In the genomic region with DNA sequence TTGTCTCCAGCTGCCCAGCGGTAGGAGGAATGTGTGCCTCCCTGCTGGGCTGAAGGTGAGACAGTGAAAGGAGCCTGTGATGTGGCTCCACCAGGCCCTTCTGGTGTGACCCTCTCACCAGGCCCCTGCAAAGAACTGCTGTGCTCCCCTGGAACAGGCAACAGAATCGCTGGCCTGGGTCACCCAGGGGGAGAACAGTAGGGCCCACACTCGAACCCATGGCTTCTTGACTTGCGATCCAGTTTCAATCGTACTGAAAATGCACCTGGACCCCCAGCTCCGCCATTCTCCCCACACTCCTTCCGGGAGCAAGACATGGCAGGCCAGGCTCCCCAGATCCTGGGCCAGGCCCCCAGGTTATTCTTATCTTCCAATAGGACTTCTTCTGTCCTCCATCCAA, we compare ENCODE assay signal across 20 cellular contexts. TPM values are rescaled to one million over a fixed set of nuclear protein-coding genes. Genes with fewer than 3 reads are reported as not detected.
DNase-seq lines count a peak whose midpoint lies in the region; ATAC-seq and TF ChIP-seq lines count a peak whose summit lies in the region.
"Had no signal": no experiment of that assay in that cellular context is flagged by ENCODE, and none has a peak within 500 bp of the region (broad histone marks: within the 10 kb centered on the region; RNA-seq: fewer than 3 reads in every experiment).

No MANE protein-coding gene starts in this region.

- H3K36me3 Mint-ChIP-seq in WTC11: no peaks in the 10 kb centered on the region
- H3K36me3 Mint-ChIP-seq: CD14-positive monocyte; CD8-positive, alpha-beta T cell; IgD-negative memory B cell had no signal

- no CpG with 5 or more reads among the region's 7 CpGs for WGBS in neuronal stem cell (ENCODE audit: extremely low coverage in 2 of 2, insufficient read length in 2 of 2, insufficient replicate concordance in 1 of 2), 2 donors

- H2BK120ac ChIP-seq in neuronal stem cell (ENCODE audit: low read depth, low read length): no peak overlapping the region

- intact Hi-C loops in Right ventricle myocardium superior (cut with DNase I): no loop called here

- H3K27me3 Mint-ChIP-seq in WTC11 (ENCODE audit: low read depth): no peaks in the 10 kb centered on the region

- no peak overlapping the region for H4K8ac ChIP-seq in neuronal stem cell (ENCODE audit: low read depth, low read length)

- H2AK5ac ChIP-seq in neuronal stem cell (ENCODE audit: low read depth, low read length): peak overlapping the region; percentile 8

- H3K4me3 ChIP-seq in cardiac muscle cell: no peak overlapping the region
- H3K4me3 ChIP-seq in neuronal stem cell (ENCODE audit: low read length in 2 of 2): no peak overlapping the region
- no peak overlapping the region for H3K4me3 ChIP-seq in coronary artery
- H3K4me3 ChIP-seq: GM23248 had no signal

- H3K18ac ChIP-seq in neuronal stem cell (ENCODE audit: low read length): peak overlapping the region; percentile 11

- H2BK12ac ChIP-seq in neuronal stem cell (ENCODE audit: low read length): no peak overlapping the region

- H3K23ac ChIP-seq in neuronal stem cell (ENCODE audit: low read depth, low read length, poor library complexity): no peak overlapping the region

- no peak overlapping the region for H3K4me2 ChIP-seq in neuronal stem cell (ENCODE audit: insufficient read depth, low read length, poor library complexity, severe bottlenecking)

- no peaks in the 10 kb centered on the region for H3K9me3 ChIP-seq in cardiac muscle cell (ENCODE audit: low read depth)
- no peaks in the 10 kb centered on the region for H3K9me3 ChIP-seq in neuronal stem cell (replicated peaks in 1 of 2; ENCODE audit: control insufficient read depth in 2 of 2, insufficient read depth in 1 of 2, low read depth in 1 of 2, low read length in 2 of 2)

- H3K27ac Mint-ChIP-seq in WTC11: no peak overlapping the region
- H3K27ac Mint-ChIP-seq: CD8-positive, alpha-beta T cell; IgD-negative memory B cell had no signal

- CTCF ChIA-PET in WTC11 (lab: Charles Lee): no interaction called here

- no peak overlapping the region for H3K4ac ChIP-seq in neuronal stem cell (ENCODE audit: low read length)

- H2BK5ac ChIP-seq in neuronal stem cell (ENCODE audit: low read length): no peak overlapping the region

- H3K27me3 ChIP-seq in cardiac muscle cell (no peaks in the 10 kb centered on the region), neuronal stem cell (ENCODE audit: control insufficient read depth in 3 of 3, insufficient read depth in 3 of 3, low read depth in 1 of 3, low read length in 3 of 3) (no peaks in the 10 kb centered on the region)

- no peak overlapping the region for H3K9ac ChIP-seq in neuronal stem cell (ENCODE audit: low read depth, low read length, poor library complexity)
- H3K9ac ChIP-seq: GM23248 had no signal

- H3K27ac ChIP-seq in cardiac muscle cell (peak overlapping the region; percentile 7), neuronal stem cell (replicated peaks; ENCODE audit: low read length) (no peak overlapping the region), coronary artery (no peak overlapping the region)
- H3K27ac ChIP-seq: 22Rv1, GM23248 had no signal

- no peak for DNase-seq in cardiac muscle cell (ENCODE audit: low read depth in 1 of 2, low spot score in 1 of 2)
- DNase-seq in Right ventricle myocardium superior: no peak
- no peak for DNase-seq in WTC11 (ENCODE audit: low spot score)
- DNase-seq in neuronal stem cell (ENCODE audit: low spot score): no peak
- no peak for DNase-seq in coronary artery (ENCODE audit: low spot score)
- no peak for DNase-seq in activated gamma-delta T cell (lab: John Stamatoyannopoulos, UW)
- DNase-seq: CD8-positive, alpha-beta T cell; COR-L47; DMS153; DND-41; GF-D8; GM23248; H9 had no signal

- H3K4me1 Mint-ChIP-seq in WTC11: no peaks in the 10 kb centered on the region
- H3K4me1 Mint-ChIP-seq: IgD-negative memory B cell had no signal

- peak overlapping the region; percentile 71 for H2AFZ ChIP-seq in neuronal stem cell (ENCODE audit: low read length)
- H2AFZ ChIP-seq: GM23248 had no signal

- H3K36me3 ChIP-seq in cardiac muscle cell (no peaks in the 10 kb centered on the region), neuronal stem cell (replicated peaks in 1 of 2; ENCODE audit: control insufficient read depth in 2 of 2, insufficient read depth in 2 of 2, low read length in 2 of 2) (no peaks in the 10 kb centered on the region)

- H3K4me1 ChIP-seq in cardiac muscle cell (ENCODE audit: low read depth) (peaks cover 57% of the 10 kb centered on the region), neuronal stem cell (ENCODE audit: control insufficient read depth in 2 of 2, insufficient read depth in 1 of 2, low read depth in 1 of 2, low read length in 2 of 2) (peaks cover 21 to 29% of the 10 kb centered on the region in 2 donors)

- H3K79me1 ChIP-seq in neuronal stem cell (ENCODE audit: low read depth, low read length): no peaks in the 10 kb centered on the region

- no peaks in the 10 kb centered on the region for H3K9me3 Mint-ChIP-seq in WTC11
- H3K9me3 Mint-ChIP-seq: CD8-positive, alpha-beta T cell; H9; IgD-negative memory B cell had no signal

- ATAC-seq in Right ventricle myocardium superior (ENCODE audit: poor library complexity) (no peak), WTC11 (no peak; the same call in 1 of the 2 replicates), GM21786 (IDR thresholded peaks at IDR 0.05; ENCODE audit: unreplicated experiment) (no peak)
- ATAC-seq: CD8-positive, alpha-beta T cell had no signal

- POLR2A ChIA-PET in WTC11 (lab: Charles Lee): no interaction called here

- H3K14ac ChIP-seq in neuronal stem cell (ENCODE audit: low read length): no peak overlapping the region

- no peak overlapping the region for H4K91ac ChIP-seq in neuronal stem cell (ENCODE audit: low read depth, low read length, poor library complexity)

- no peak for TF ChIP-seq CTCF in cardiac muscle cell (IDR thresholded peaks at IDR 0.05; ENCODE audit: low read depth, low read length)
- TF ChIP-seq CTCF in WTC11 (IDR thresholded peaks at IDR 0.05): no peak
- TF ChIP-seq CTCF in coronary artery (IDR thresholded peaks at IDR 0.05): no peak

- no peak overlapping the region for H3K4me3 Mint-ChIP-seq in WTC11
- H3K4me3 Mint-ChIP-seq: CD14-positive monocyte; CD8-positive, alpha-beta T cell; H9; IgD-negative memory B cell had no signal

- no peak overlapping the region for H2BK15ac ChIP-seq in neuronal stem cell (ENCODE audit: low read length)

TF ChIP-seq in WTC11, 78 proteins besides CTCF, POLR2A, EP300 and RAD21:
- TF ChIP-seq SP1 (CRISPR knock-in tag; conservative IDR thresholded peaks at IDR 0.05) (no peak), ZNF423 (CRISPR knock-in tag; IDR thresholded peaks at IDR 0.05) (0 out of 2 replicates have a peak, but pooled peaks have one; percentile 15), AR (CRISPR knock-in tag; IDR thresholded peaks at IDR 0.05) (no peak)
- TF ChIP-seq, protein P1, sequence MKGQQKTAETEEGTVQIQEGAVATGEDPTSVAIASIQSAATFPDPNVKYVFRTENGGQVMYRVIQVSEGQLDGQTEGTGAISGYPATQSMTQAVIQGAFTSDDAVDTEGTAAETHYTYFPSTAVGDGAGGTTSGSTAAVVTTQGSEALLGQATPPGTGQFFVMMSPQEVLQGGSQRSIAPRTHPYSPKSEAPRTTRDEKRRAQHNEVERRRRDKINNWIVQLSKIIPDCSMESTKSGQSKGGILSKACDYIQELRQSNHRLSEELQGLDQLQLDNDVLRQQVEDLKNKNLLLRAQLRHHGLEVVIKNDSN (CRISPR knock-in tag; IDR thresholded peaks at IDR 0.05): no peak

RNA-seq across cellular contexts. Expression of gene CAMK2A, which starts 47.1 kb away (rescaled TPM):
- total RNA-seq in cardiac muscle cell: 34.6 and 47.7 TPM in 2 replicates
- polyA plus RNA-seq in cardiac muscle cell: 11.8 and 19.0 TPM in 2 replicates
- 17.1 TPM for total RNA-seq in Right ventricle myocardium superior
- total RNA-seq in WTC11 (2021): 0.13 to 0.16 TPM (median 0.14 TPM) in 3 replicates
- 0.49 TPM for polyA plus RNA-seq in neuronal stem cell (2013, experiment 1 of 2)
- 0.58 TPM for polyA plus RNA-seq in neuronal stem cell (2013, experiment 2 of 2)
- total RNA-seq: A673, HT-29 had no signal
- polyA plus RNA-seq: CD14-positive monocyte, GM23248, IgD-negative memory B cell had no signal

RNA-seq across cellular contexts. Expression of gene SLC6A7, which starts 52.6 kb away (rescaled TPM):
- total RNA-seq in cardiac muscle cell (not detected in 2 replicates), Right ventricle myocardium superior (not detected), WTC11 (2021) (0.04 TPM in 1 of 3 replicates, not detected in the others)
- not detected in 2 replicates for polyA plus RNA-seq in cardiac muscle cell
- polyA plus RNA-seq in neuronal stem cell (2013, experiment 1 of 2): not detected
- 0.01 TPM for polyA plus RNA-seq in neuronal stem cell (2013, experiment 2 of 2)
- total RNA-seq: A673; CD8-positive, alpha-beta T cell; GM23248; H9 had no signal
- polyA plus RNA-seq: BJ, CD14-positive monocyte, GM23248, IgD-negative memory B cell had no signal

Comparison
In these comparisons a context has a peak if more than half of its experiments do, and no peak if none do; other contexts are left out.
1. RNA of gene CAMK2A, which starts 47.1 kb away (total RNA-seq): 34.6 to 47.7 TPM in cardiac muscle cell and 17.1 TPM in Right ventricle myocardium superior (single experiment); 0.13 to 0.16 TPM in WTC11; every median in the first group is over 10 times any median in the second.